21 cellular contexts compared by ENCODE assay signal in genomic region chr4:133596459-133596858, GRCh38.
DNase-seq lines count a peak whose midpoint lies in the region; ATAC-seq and TF ChIP-seq lines count a peak whose summit lies in the region.
"Had no signal": no experiment of that assay in that cellular context is flagged by ENCODE, and none has a peak within 500 bp of the region (broad histone marks: within the 10 kb centered on the region; RNA-seq: fewer than 3 reads in every experiment).

No MANE protein-coding gene starts in this region.

- H2BK5ac ChIP-seq in mesenchymal stem cell (ENCODE audit: low read depth, low read length, poor library complexity, severe bottlenecking), result no peak overlapping the region

- H4K20me1 ChIP-seq in DND-41 (ENCODE audit: insufficient read depth, low read length), result no peaks in the 10 kb centered on the region
- H4K20me1 ChIP-seq: BLaER1 had no signal

- H2AK5ac ChIP-seq in mesenchymal stem cell (ENCODE audit: low read length, severe bottlenecking), result no peak overlapping the region

- no peaks in the 10 kb centered on the region for H3K79me1 ChIP-seq in mesenchymal stem cell (replicated peaks; ENCODE audit: low read length, poor library complexity, severe bottlenecking)

- H3K27me3 ChIP-seq in DND-41 (ENCODE audit: insufficient read depth, low read length, poor library complexity) (no peaks in the 10 kb centered on the region), mesenchymal stem cell (ENCODE audit: control insufficient read depth in 1 of 2, insufficient read depth in 1 of 2, low read length in 2 of 2) (no peaks in the 10 kb centered on the region)
- H3K27me3 ChIP-seq: BLaER1, SJCRH30 had no signal

- WGBS in mesenchymal stem cell, result 80% methylated on average over 1 of the region's 3 CpGs

- DNase-seq in DND-41 (no peak), OCI-M1 (lab: John Stamatoyannopoulos, UW) (peak; percentile 78), WTC11 (ENCODE audit: low spot score) (peak; percentile 20), mesenchymal stem cell (no peak), NOMO-1 (lab: John Stamatoyannopoulos, UW; ENCODE audit: unreplicated experiment in 2 of 2) (no peak)
- DNase-seq: Calu3; CD4-positive, alpha-beta memory T cell; EL; NCI-H1048; NCI-H1436; NCI-H1930; NCI-H446; NCI-H69; PC-9; SJCRH30 had no signal

- H3K36me3 ChIP-seq in DND-41 (ENCODE audit: insufficient read depth, low read length), result no peaks in the 10 kb centered on the region
- no peaks in the 10 kb centered on the region for H3K36me3 ChIP-seq in mesenchymal stem cell (ENCODE audit: control insufficient read depth in 1 of 2, insufficient read depth in 2 of 2, low read depth in 1 of 2, low read length in 2 of 2)
- H3K36me3 ChIP-seq: BLaER1, SJCRH30 had no signal

- H2BK12ac ChIP-seq in mesenchymal stem cell (ENCODE audit: low read length in 2 of 2), result peak overlapping the region in 1 of 2 experiments; percentile 21

- no peaks in the 10 kb centered on the region for H3K9me3 ChIP-seq in DND-41 (ENCODE audit: insufficient read depth, low read length, severe bottlenecking)
- no peaks in the 10 kb centered on the region for H3K9me3 ChIP-seq in mesenchymal stem cell (ENCODE audit: control insufficient read depth, low read length)
- H3K9me3 ChIP-seq: A549, BLaER1, SJCRH30 had no signal

- H3K4ac ChIP-seq in mesenchymal stem cell (ENCODE audit: low read depth in 1 of 2, low read length in 2 of 2), result no peak overlapping the region

- no peaks in the 10 kb centered on the region for H3K79me2 ChIP-seq in DND-41 (ENCODE audit: insufficient read depth, low read length)

- no peak overlapping the region for H2BK120ac ChIP-seq in mesenchymal stem cell (ENCODE audit: low read depth, low read length)

- peak overlapping the region; percentile 37 for H4K8ac ChIP-seq in mesenchymal stem cell (ENCODE audit: low read length)

- TF ChIP-seq CTCF in DND-41 (IDR thresholded peaks at IDR 0.05; ENCODE audit: borderline replicate concordance, extremely low read depth, low read length, poor library complexity, severe bottlenecking), result no peak
- TF ChIP-seq CTCF in WTC11 (IDR thresholded peaks at IDR 0.05), result no peak

- H3K4me1 ChIP-seq in DND-41 (ENCODE audit: insufficient read depth, low read length) (no peaks in the 10 kb centered on the region), mesenchymal stem cell (ENCODE audit: control insufficient read depth, insufficient read depth, low read depth, low read length) (no peaks in the 10 kb centered on the region)
- H3K4me1 ChIP-seq: A549, BLaER1, SJCRH30 had no signal

- ATAC-seq in DND-41 (ENCODE audit: insufficient read depth, low read depth) (no peak; the same call in 2 of the 3 replicates), WTC11 (peak; percentile 74), HG02588 (IDR thresholded peaks at IDR 0.05; ENCODE audit: unreplicated experiment) (no peak), GM21529 (IDR thresholded peaks at IDR 0.05; ENCODE audit: unreplicated experiment) (no peak), HG02642 (IDR thresholded peaks at IDR 0.05; ENCODE audit: poor library complexity, unreplicated experiment) (no peak)
- ATAC-seq: A549 had no signal

- H3K27ac Mint-ChIP-seq in WTC11, result peak overlapping the region; percentile 74; the same call in 1 of the 2 replicates
- H3K27ac Mint-ChIP-seq: CD4-positive, alpha-beta memory T cell had no signal

- POLR2A ChIA-PET in WTC11 (lab: Charles Lee), result no interaction called here

- H3K36me3 Mint-ChIP-seq in WTC11, result peaks cover 4% of the 10 kb centered on the region; the same call in 1 of the 2 replicates
- H3K36me3 Mint-ChIP-seq: CD4-positive, alpha-beta memory T cell had no signal

- H3K18ac ChIP-seq in mesenchymal stem cell (ENCODE audit: low read depth in 1 of 2, low read length in 2 of 2), result no peak overlapping the region

- no peaks in the 10 kb centered on the region for H3K27me3 Mint-ChIP-seq in WTC11 (ENCODE audit: low read depth)
- H3K27me3 Mint-ChIP-seq: CD4-positive, alpha-beta memory T cell had no signal

- peaks cover 57% of the 10 kb centered on the region for H3K4me1 Mint-ChIP-seq in WTC11
- H3K4me1 Mint-ChIP-seq: CD4-positive, alpha-beta memory T cell had no signal

- H3K9ac ChIP-seq in DND-41 (ENCODE audit: low read depth, low read length) (no peak overlapping the region), mesenchymal stem cell (ENCODE audit: low read length) (no peak overlapping the region)
- H3K9ac ChIP-seq: BLaER1 had no signal

- H3K23ac ChIP-seq in mesenchymal stem cell (ENCODE audit: low read length in 2 of 2), result no peak overlapping the region

- H3K9me3 Mint-ChIP-seq in WTC11, result peaks cover 5% of the 10 kb centered on the region; the same call in 1 of the 2 replicates

- no peak overlapping the region for H4K91ac ChIP-seq in mesenchymal stem cell (ENCODE audit: low read length)

- H3K4me3 Mint-ChIP-seq in WTC11, result no peak overlapping the region
- H3K4me3 Mint-ChIP-seq: CD4-positive, alpha-beta memory T cell had no signal

- H3K4me2 ChIP-seq in DND-41 (ENCODE audit: insufficient read depth, low read length) (no peak overlapping the region), mesenchymal stem cell (ENCODE audit: low read length, poor library complexity, severe bottlenecking) (no peak overlapping the region)
- H3K4me2 ChIP-seq: A549, BLaER1, PC-9 had no signal

- H3K4me3 ChIP-seq in DND-41 (ENCODE audit: low read depth in 1 of 2, low read length in 2 of 2) (no peak overlapping the region), mesenchymal stem cell (ENCODE audit: insufficient read depth in 1 of 2, low read depth in 1 of 2, low read length in 2 of 2) (no peak overlapping the region)
- H3K4me3 ChIP-seq: A549, BLaER1, PC-9, SJCRH30 had no signal

- CTCF ChIA-PET in WTC11 (lab: Charles Lee), result interaction anchor here (1.5 kb wide), 1 partner anchor 450 kb away, joined by 5 read pairs; no protein-coding TSS in a partner anchor

- H2BK15ac ChIP-seq in mesenchymal stem cell (ENCODE audit: low read depth, poor library complexity, severe bottlenecking), result no peak overlapping the region

- H2AFZ ChIP-seq in DND-41 (ENCODE audit: low read depth, low read length) (peak overlapping the region; percentile 12; the same call in 1 of the 2 replicates), mesenchymal stem cell (ENCODE audit: low read depth, low read length) (no peak overlapping the region)
- H2AFZ ChIP-seq: PC-9 had no signal

- no peak overlapping the region for H3K14ac ChIP-seq in mesenchymal stem cell (ENCODE audit: low read length in 2 of 2)

- no peak overlapping the region for H3K27ac ChIP-seq in DND-41 (ENCODE audit: low read length)
- H3K27ac ChIP-seq in mesenchymal stem cell (ENCODE audit: low read length, poor library complexity, severe bottlenecking), result no peak overlapping the region
- H3K27ac ChIP-seq: A549, BLaER1, PC-9, RWPE1, SJCRH30 had no signal

TF ChIP-seq in WTC11, 78 proteins besides CTCF, POLR2A, EP300 and RAD21:
- no peak for TF ChIP-seq TCF7 (CRISPR knock-in tag; IDR thresholded peaks at IDR 0.05; ENCODE audit: low read depth)
- no peak for TF ChIP-seq TP53 (CRISPR knock-in tag; IDR thresholded peaks at IDR 0.05)
- no peak for TF ChIP-seq ZNF317 (CRISPR knock-in tag; IDR thresholded peaks at IDR 0.05; ENCODE audit: borderline replicate concordance, low read depth)
- TF ChIP-seq CBFB (CRISPR knock-in tag; IDR thresholded peaks at IDR 0.05; ENCODE audit: low read depth), result no peak
- TF ChIP-seq TEAD4 (CRISPR knock-in tag; IDR thresholded peaks at IDR 0.05), result no peak
- TF ChIP-seq RELA (CRISPR knock-in tag; IDR thresholded peaks at IDR 0.05; ENCODE audit: borderline replicate concordance), result no peak
- TF ChIP-seq, protein P1, sequence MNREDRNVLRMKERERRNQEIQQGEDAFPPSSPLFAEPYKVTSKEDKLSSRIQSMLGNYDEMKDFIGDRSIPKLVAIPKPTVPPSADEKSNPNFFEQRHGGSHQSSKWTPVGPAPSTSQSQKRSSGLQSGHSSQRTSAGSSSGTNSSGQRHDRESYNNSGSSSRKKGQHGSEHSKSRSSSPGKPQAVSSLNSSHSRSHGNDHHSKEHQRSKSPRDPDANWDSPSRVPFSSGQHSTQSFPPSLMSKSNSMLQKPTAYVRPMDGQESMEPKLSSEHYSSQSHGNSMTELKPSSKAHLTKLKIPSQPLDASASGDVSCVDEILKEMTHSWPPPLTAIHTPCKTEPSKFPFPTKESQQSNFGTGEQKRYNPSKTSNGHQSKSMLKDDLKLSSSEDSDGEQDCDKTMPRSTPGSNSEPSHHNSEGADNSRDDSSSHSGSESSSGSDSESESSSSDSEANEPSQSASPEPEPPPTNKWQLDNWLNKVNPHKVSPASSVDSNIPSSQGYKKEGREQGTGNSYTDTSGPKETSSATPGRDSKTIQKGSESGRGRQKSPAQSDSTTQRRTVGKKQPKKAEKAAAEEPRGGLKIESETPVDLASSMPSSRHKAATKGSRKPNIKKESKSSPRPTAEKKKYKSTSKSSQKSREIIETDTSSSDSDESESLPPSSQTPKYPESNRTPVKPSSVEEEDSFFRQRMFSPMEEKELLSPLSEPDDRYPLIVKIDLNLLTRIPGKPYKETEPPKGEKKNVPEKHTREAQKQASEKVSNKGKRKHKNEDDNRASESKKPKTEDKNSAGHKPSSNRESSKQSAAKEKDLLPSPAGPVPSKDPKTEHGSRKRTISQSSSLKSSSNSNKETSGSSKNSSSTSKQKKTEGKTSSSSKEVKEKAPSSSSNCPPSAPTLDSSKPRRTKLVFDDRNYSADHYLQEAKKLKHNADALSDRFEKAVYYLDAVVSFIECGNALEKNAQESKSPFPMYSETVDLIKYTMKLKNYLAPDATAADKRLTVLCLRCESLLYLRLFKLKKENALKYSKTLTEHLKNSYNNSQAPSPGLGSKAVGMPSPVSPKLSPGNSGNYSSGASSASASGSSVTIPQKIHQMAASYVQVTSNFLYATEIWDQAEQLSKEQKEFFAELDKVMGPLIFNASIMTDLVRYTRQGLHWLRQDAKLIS (CRISPR knock-in tag; IDR thresholded peaks at IDR 0.05; ENCODE audit: borderline replicate concordance), result no peak
- no peak for TF ChIP-seq KAT7 (CRISPR knock-in tag; IDR thresholded peaks at IDR 0.05; ENCODE audit: borderline replicate concordance)
- no peak for TF ChIP-seq GTF2I (CRISPR knock-in tag; conservative IDR thresholded peaks at IDR 0.05)
- TF ChIP-seq, protein P2, sequence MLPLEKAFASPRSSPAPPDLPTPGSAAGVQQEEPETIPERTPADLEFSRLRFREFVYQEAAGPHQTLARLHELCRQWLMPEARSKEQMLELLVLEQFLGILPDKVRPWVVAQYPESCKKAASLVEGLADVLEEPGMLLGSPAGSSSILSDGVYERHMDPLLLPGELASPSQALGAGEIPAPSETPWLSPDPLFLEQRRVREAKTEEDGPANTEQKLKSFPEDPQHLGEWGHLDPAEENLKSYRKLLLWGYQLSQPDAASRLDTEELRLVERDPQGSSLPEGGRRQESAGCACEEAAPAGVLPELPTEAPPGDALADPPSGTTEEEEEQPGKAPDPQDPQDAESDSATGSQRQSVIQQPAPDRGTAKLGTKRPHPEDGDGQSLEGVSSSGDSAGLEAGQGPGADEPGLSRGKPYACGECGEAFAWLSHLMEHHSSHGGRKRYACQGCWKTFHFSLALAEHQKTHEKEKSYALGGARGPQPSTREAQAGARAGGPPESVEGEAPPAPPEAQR (CRISPR knock-in tag; IDR thresholded peaks at IDR 0.05), result no peak

Comparison
In these comparisons a context has a peak if more than half of its experiments do, and no peak if none do; other contexts are left out.
1. DNase-seq: peak in OCI-M1 (single experiment) and WTC11 (single experiment); none in DND-41 (single experiment), mesenchymal stem cell (single experiment) and NOMO-1 (0 of 2).